ENCODE assay signal across 11 cellular contexts in genomic region chr5:9059920-9060691, GRCh38.
A peak's percentile ranks its signal among the peaks of the same experiment; 100 is the strongest.
DNase-seq lines count a peak whose midpoint lies in the region; ATAC-seq, FAIRE-seq and TF ChIP-seq lines count a peak whose summit lies in the region.
"Had no signal": no experiment of that assay in that cellular context is flagged by ENCODE, and none has a peak within 500 bp of the region (broad histone marks: within the 10 kb centered on the region; RNA-seq: fewer than 3 reads in every experiment).

No MANE protein-coding gene starts in this region.

- H3K27ac Mint-ChIP-seq in activated CD4-positive, alpha-beta T cell treated with anti-CD3 and anti-CD28 coated beads, Interleukin-2, amount 10 ng/mL, durations not matched to agents 24 days and 14 days = no peak overlapping the region
- H3K27ac Mint-ChIP-seq in stimulated activated memory B cell treated with anti-CD40 and anti-IgM and Interleukin-4, amounts not matched to agents 10 μg/mL and 1 μg/mL and 100 μg/mL, for 72 hours = no peak overlapping the region
- H3K27ac Mint-ChIP-seq: T-helper 17 cell had no signal

- H3K9me3 ChIP-seq in adrenal gland (replicated peaks in 1 of 3) = no peaks in the 10 kb centered on the region
- H3K9me3 ChIP-seq in skeletal muscle satellite cell (replicated peaks; ENCODE audit: low read length) = no peaks in the 10 kb centered on the region

- H3K9me3 Mint-ChIP-seq in activated CD4-positive, alpha-beta T cell treated with anti-CD3 and anti-CD28 coated beads, Interleukin-2, amount 10 ng/mL, durations not matched to agents 24 days and 14 days = peaks cover 7% of the 10 kb centered on the region
- H3K9me3 Mint-ChIP-seq in stimulated activated memory B cell treated with anti-CD40 and anti-IgM and Interleukin-4, amounts not matched to agents 10 μg/mL and 1 μg/mL and 100 μg/mL, for 72 hours = peaks cover 7% of the 10 kb centered on the region

- H3K36me3 ChIP-seq in adrenal gland (replicated peaks in 1 of 2) (no peaks in the 10 kb centered on the region), skeletal muscle satellite cell (ENCODE audit: insufficient read depth, low read length) (no peaks in the 10 kb centered on the region)

- intact Hi-C loops in adrenal gland (cut with DNase I) (no loop called here), left cardiac atrium (cut with DNase I) (no loop called here)
- intact Hi-C loops in activated CD4-positive, alpha-beta T cell treated with anti-CD3 and anti-CD28 coated beads, Interleukin-2, amount 10 ng/mL, durations not matched to agents 24 days and 14 days (cut with micrococcal nuclease) = no loop called here

- no peaks in the 10 kb centered on the region for H3K27me3 Mint-ChIP-seq in activated CD4-positive, alpha-beta T cell treated with anti-CD3 and anti-CD28 coated beads, Interleukin-2, amount 10 ng/mL, durations not matched to agents 24 days and 14 days
- no peaks in the 10 kb centered on the region for H3K27me3 Mint-ChIP-seq in stimulated activated memory B cell treated with anti-CD40 and anti-IgM and Interleukin-4, amounts not matched to agents 10 μg/mL and 1 μg/mL and 100 μg/mL, for 72 hours
- H3K27me3 Mint-ChIP-seq: T-helper 17 cell had no signal

- H3K4me1 ChIP-seq in adrenal gland (replicated peaks in 1 of 2) (no peaks in the 10 kb centered on the region), skeletal muscle satellite cell (ENCODE audit: control insufficient read depth, insufficient read depth, low read length) (peaks cover 37% of the 10 kb centered on the region)

- TF ChIP-seq POLR2A in H54 (IDR thresholded peaks at IDR 0.05; ENCODE audit: low read depth, low read length) (no peak), adrenal gland (IDR thresholded peaks at IDR 0.05) (no peak)

- peak; percentile 91 for DNase-seq in H54 (ENCODE audit: insufficient read length, low spot score)
- DNase-seq in adrenal gland = peak in 6 of 7 donors; percentile 23 to 54 (median 34)
- DNase-seq in left cardiac atrium = no peak
- no peak for DNase-seq in activated CD4-positive, alpha-beta T cell treated with anti-CD3 and anti-CD28 coated beads, Interleukin-2, amount 10 ng/mL, durations not matched to agents 24 days and 14 days
- no peak for DNase-seq in GDM1 (lab: John Stamatoyannopoulos, UW)
- DNase-seq: activated T-cell treated with anti-CD3 and anti-CD28 coated beads, Interleukin-2, amount 50 U/mL, for 48 hours; NCI-H1417; T-helper 17 cell had no signal

- no peak for TF ChIP-seq CTCF in adrenal gland (IDR thresholded peaks at IDR 0.05)

- peak overlapping the region; percentile 72 for H3K9ac ChIP-seq in skeletal muscle satellite cell (ENCODE audit: low read depth, low read length)

- H3K4me3 ChIP-seq in adrenal gland = no peak overlapping the region
- no peak overlapping the region for H3K4me3 ChIP-seq in skeletal muscle satellite cell (ENCODE audit: low read length)

- peak; percentile 82 to 96 for ATAC-seq in left cardiac atrium
- ATAC-seq in stimulated activated memory B cell treated with anti-CD40 and anti-IgM and Interleukin-4, amounts not matched to agents 10 μg/mL and 1 μg/mL and 100 μg/mL, for 72 hours = no peak
- no peak for ATAC-seq in HG02763 (IDR thresholded peaks at IDR 0.05; ENCODE audit: unreplicated experiment)
- ATAC-seq: T-helper 17 cell had no signal

- peak overlapping the region in 1 of 5 donors; percentile 22 for H3K27ac ChIP-seq in adrenal gland

- peak overlapping the region; percentile 46 for H3K4me2 ChIP-seq in skeletal muscle satellite cell (ENCODE audit: low read length)

- H3K4me3 Mint-ChIP-seq in activated CD4-positive, alpha-beta T cell treated with anti-CD3 and anti-CD28 coated beads, Interleukin-2, amount 10 ng/mL, durations not matched to agents 24 days and 14 days = no peak overlapping the region
- H3K4me3 Mint-ChIP-seq in stimulated activated memory B cell treated with anti-CD40 and anti-IgM and Interleukin-4, amounts not matched to agents 10 μg/mL and 1 μg/mL and 100 μg/mL, for 72 hours = no peak overlapping the region
- H3K4me3 Mint-ChIP-seq: T-helper 17 cell had no signal

- 37 to 43% (median 39%) methylated on average over 4 to 5 of the region's 5 CpGs for WGBS in adrenal gland, 4 donors

- peak; percentile 98 for FAIRE-seq in H54 (lab: Jason Lieb, UNC)

- no peaks in the 10 kb centered on the region for H3K36me3 Mint-ChIP-seq in activated CD4-positive, alpha-beta T cell treated with anti-CD3 and anti-CD28 coated beads, Interleukin-2, amount 10 ng/mL, durations not matched to agents 24 days and 14 days (ENCODE audit: low read depth)
- no peaks in the 10 kb centered on the region for H3K36me3 Mint-ChIP-seq in stimulated activated memory B cell treated with anti-CD40 and anti-IgM and Interleukin-4, amounts not matched to agents 10 μg/mL and 1 μg/mL and 100 μg/mL, for 72 hours

- H3K27me3 ChIP-seq in adrenal gland = no peaks in the 10 kb centered on the region
- no peaks in the 10 kb centered on the region for H3K27me3 ChIP-seq in skeletal muscle satellite cell (ENCODE audit: control insufficient read depth, insufficient read depth, low read length)

- no peaks in the 10 kb centered on the region for H3K4me1 Mint-ChIP-seq in activated CD4-positive, alpha-beta T cell treated with anti-CD3 and anti-CD28 coated beads, Interleukin-2, amount 10 ng/mL, durations not matched to agents 24 days and 14 days
- H3K4me1 Mint-ChIP-seq in stimulated activated memory B cell treated with anti-CD40 and anti-IgM and Interleukin-4, amounts not matched to agents 10 μg/mL and 1 μg/mL and 100 μg/mL, for 72 hours = no peaks in the 10 kb centered on the region
- H3K4me1 Mint-ChIP-seq: T-helper 17 cell had no signal

Comparison
In these comparisons a context has a peak if more than half of its experiments do, and no peak if none do; other contexts are left out.
1. DNase-seq: peak in H54 (single experiment) and adrenal gland (6 of 7); none in left cardiac atrium (single experiment), activated CD4-positive, alpha-beta T cell treated with anti-CD3 and anti-CD28 coated beads, Interleukin-2, amount 10 ng/mL, durations not matched to agents 24 days and 14 days (single experiment) and GDM1 (single experiment).
2. ATAC-seq: peak in left cardiac atrium (2 of 2); none in stimulated activated memory B cell treated with anti-CD40 and anti-IgM and Interleukin-4, amounts not matched to agents 10 μg/mL and 1 μg/mL and 100 μg/mL, for 72 hours (single experiment) and HG02763 (single experiment).